7 cellular contexts compared by ENCODE assay signal in the genomic region with DNA sequence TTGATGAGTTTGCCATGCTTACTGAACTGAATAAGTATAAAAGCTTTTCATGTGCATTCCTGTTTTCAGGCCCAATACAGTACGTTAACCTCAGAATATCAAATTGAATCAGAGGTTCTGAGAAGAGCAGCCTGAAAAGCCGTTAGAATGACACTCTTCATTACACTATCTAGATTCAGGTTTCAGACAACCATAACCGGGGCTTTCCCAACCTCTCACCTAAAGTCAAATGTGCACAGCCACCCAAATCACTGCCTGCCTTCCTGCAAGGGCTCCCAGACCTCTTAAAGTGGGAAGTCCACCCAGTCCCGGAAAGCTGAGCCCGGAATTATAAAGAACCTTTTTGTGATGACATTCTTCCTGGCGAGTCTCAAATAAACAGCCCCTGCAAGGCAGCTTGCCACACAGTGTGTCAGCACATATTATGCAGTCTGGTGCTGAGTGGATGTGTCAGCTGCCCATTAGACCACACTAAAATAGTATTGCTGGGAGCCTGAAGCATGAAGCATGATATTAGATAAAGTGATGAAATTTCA.
DNase-seq lines count a peak whose midpoint lies in the region; ATAC-seq, FAIRE-seq and TF ChIP-seq lines count a peak whose summit lies in the region.

No MANE protein-coding gene starts in this region.

- H3F3A ChIP-seq in MM.1S (ENCODE audit: insufficient read depth, low read length) (peaks cover 12% of the 10 kb centered on the region; the same call in 1 of the 2 replicates), neural progenitor cell (ENCODE audit: low read depth) (no peaks in the 10 kb centered on the region), SK-N-SH (replicated peaks; ENCODE audit: insufficient read depth) (no peaks in the 10 kb centered on the region)

- H3K27me3 Mint-ChIP-seq in neural progenitor cell (ENCODE audit: insufficient read depth, low read depth): no peaks in the 10 kb centered on the region

- H3K79me2 ChIP-seq in MM.1S (ENCODE audit: low read length) (no peaks in the 10 kb centered on the region), neural progenitor cell (ENCODE audit: low read depth) (no peaks in the 10 kb centered on the region), SK-N-SH (ENCODE audit: insufficient read depth) (no peaks in the 10 kb centered on the region)

- no peaks in the 10 kb centered on the region for H3K36me3 ChIP-seq in MM.1S (replicated peaks; ENCODE audit: insufficient read depth, low read length)
- no peaks in the 10 kb centered on the region for H3K36me3 ChIP-seq in neural progenitor cell
- no peaks in the 10 kb centered on the region for H3K36me3 ChIP-seq in SK-N-SH (replicated peaks in 1 of 2; ENCODE audit: control insufficient read depth in 1 of 2, insufficient read depth in 2 of 2, low read length in 1 of 2)

- CTCF ChIA-PET in SK-N-SH (lab: Yijun Ruan, JAX): no interaction called here

- no peak overlapping the region for H3K4me3 Mint-ChIP-seq in neural progenitor cell

- no peak overlapping the region for H3K27ac Mint-ChIP-seq in neural progenitor cell

- ATAC-seq in HG02588 (IDR thresholded peaks at IDR 0.05; ENCODE audit: unreplicated experiment): peak; percentile 87

- no peak for TF ChIP-seq CTCF in MM.1S (IDR thresholded peaks at IDR 0.05; ENCODE audit: low read length)
- TF ChIP-seq CTCF in neural progenitor cell (IDR thresholded peaks at IDR 0.05): no peak
- no peak for TF ChIP-seq CTCF in SK-N-SH (IDR thresholded peaks at IDR 0.05)

- H3K9me3 ChIP-seq in MM.1S (replicated peaks; ENCODE audit: insufficient read depth, low read length) (no peaks in the 10 kb centered on the region), neural progenitor cell (ENCODE audit: low read depth) (no peaks in the 10 kb centered on the region), SK-N-SH (no peaks in the 10 kb centered on the region)

- H3K9me3 Mint-ChIP-seq in neural progenitor cell: peaks cover 4% of the 10 kb centered on the region

- peak; percentile 86 for FAIRE-seq in GM19239 (lab: Jason Lieb, UNC)

- H3K4me1 Mint-ChIP-seq in neural progenitor cell: peaks cover 7% of the 10 kb centered on the region

- no peaks in the 10 kb centered on the region for H3K9me2 ChIP-seq in MM.1S (replicated peaks; ENCODE audit: insufficient read depth, low read length)
- H3K9me2 ChIP-seq in SK-N-SH: no peaks in the 10 kb centered on the region

- no peak overlapping the region for H3K27ac ChIP-seq in MM.1S (ENCODE audit: low read length)
- H3K27ac ChIP-seq in neural progenitor cell: no peak overlapping the region
- no peak overlapping the region for H3K27ac ChIP-seq in SK-N-SH (ENCODE audit: low read depth in 2 of 2, low read length in 1 of 2)

- peaks cover 23% of the 10 kb centered on the region for H3K4me1 ChIP-seq in MM.1S (ENCODE audit: low read length)
- H3K4me1 ChIP-seq in neural progenitor cell: peaks cover 15% of the 10 kb centered on the region
- no peaks in the 10 kb centered on the region; a peak in 1 of 4 replicates for H3K4me1 ChIP-seq in SK-N-SH (ENCODE audit: control insufficient read depth in 1 of 2, insufficient read depth in 2 of 2, low read depth in 1 of 2, low read length in 1 of 2)

- H3K4me2 ChIP-seq in MM.1S (ENCODE audit: low read depth, low read length): peak overlapping the region; percentile 46; the same call in 1 of the 2 replicates
- no peak overlapping the region for H3K4me2 ChIP-seq in neural progenitor cell
- no peak overlapping the region for H3K4me2 ChIP-seq in SK-N-SH

- POLR2A ChIA-PET in SK-N-SH (lab: Yijun Ruan, JAX): no interaction called here

- DNase-seq in GM19239 (ENCODE audit: insufficient read length, low spot score): no peak
- peak; percentile 55 for DNase-seq in MM.1S
- peak; percentile 21 for DNase-seq in neural progenitor cell (ENCODE audit: low spot score)
- DNase-seq in SK-N-SH: no peak
- no peak for DNase-seq in NCI-H2227 (lab: John Stamatoyannopoulos, UW; ENCODE audit: unreplicated experiment)
- DNase-seq in SIG-M5 treated with dmso at 0.1 percent for 504 hours (lab: John Stamatoyannopoulos, UW; ENCODE audit: unreplicated experiment): no peak

- peaks cover 1% of the 10 kb centered on the region for H3K36me3 Mint-ChIP-seq in neural progenitor cell

- no peak overlapping the region for H3K4me3 ChIP-seq in MM.1S (ENCODE audit: low read length)
- H3K4me3 ChIP-seq in neural progenitor cell: no peak overlapping the region
- no peak overlapping the region for H3K4me3 ChIP-seq in SK-N-SH (ENCODE audit: low read depth in 2 of 2, low read length in 1 of 2)

- no peak for TF ChIP-seq EP300 in SK-N-SH (IDR thresholded peaks at IDR 0.05; ENCODE audit: borderline replicate concordance in 1 of 2, low read depth in 1 of 2, low read length in 1 of 2)

- H4K20me1 ChIP-seq in MM.1S (ENCODE audit: insufficient read depth, low read length) (no peaks in the 10 kb centered on the region), neural progenitor cell (ENCODE audit: low read depth) (no peaks in the 10 kb centered on the region), SK-N-SH (ENCODE audit: insufficient read depth) (no peaks in the 10 kb centered on the region)

- no peak for TF ChIP-seq RAD21 in SK-N-SH (IDR thresholded peaks at IDR 0.05; ENCODE audit: low read length)

- H3K27me3 ChIP-seq in MM.1S (replicated peaks; ENCODE audit: insufficient read depth, low read length): no peaks in the 10 kb centered on the region
- H3K27me3 ChIP-seq in neural progenitor cell: no peaks in the 10 kb centered on the region
- no peaks in the 10 kb centered on the region for H3K27me3 ChIP-seq in SK-N-SH (ENCODE audit: insufficient read depth)

- H2AFZ ChIP-seq in MM.1S (ENCODE audit: low read length): peak overlapping the region; percentile 44
- H2AFZ ChIP-seq in neural progenitor cell (replicated peaks): peak overlapping the region; percentile 60
- H2AFZ ChIP-seq in SK-N-SH (ENCODE audit: low read depth): no peak overlapping the region

- WGBS in SK-N-SH (ENCODE audit: low lambda C conversion rate): 72% methylated on average over 6 of the region's 6 CpGs

- H3K9ac ChIP-seq in MM.1S (ENCODE audit: low read length) (no peak overlapping the region), neural progenitor cell (no peak overlapping the region), SK-N-SH (no peak overlapping the region)

TF ChIP-seq in SK-N-SH, 30 proteins besides CTCF, POLR2A, EP300 and RAD21 (continues in another document):
- TF ChIP-seq, protein P1, sequence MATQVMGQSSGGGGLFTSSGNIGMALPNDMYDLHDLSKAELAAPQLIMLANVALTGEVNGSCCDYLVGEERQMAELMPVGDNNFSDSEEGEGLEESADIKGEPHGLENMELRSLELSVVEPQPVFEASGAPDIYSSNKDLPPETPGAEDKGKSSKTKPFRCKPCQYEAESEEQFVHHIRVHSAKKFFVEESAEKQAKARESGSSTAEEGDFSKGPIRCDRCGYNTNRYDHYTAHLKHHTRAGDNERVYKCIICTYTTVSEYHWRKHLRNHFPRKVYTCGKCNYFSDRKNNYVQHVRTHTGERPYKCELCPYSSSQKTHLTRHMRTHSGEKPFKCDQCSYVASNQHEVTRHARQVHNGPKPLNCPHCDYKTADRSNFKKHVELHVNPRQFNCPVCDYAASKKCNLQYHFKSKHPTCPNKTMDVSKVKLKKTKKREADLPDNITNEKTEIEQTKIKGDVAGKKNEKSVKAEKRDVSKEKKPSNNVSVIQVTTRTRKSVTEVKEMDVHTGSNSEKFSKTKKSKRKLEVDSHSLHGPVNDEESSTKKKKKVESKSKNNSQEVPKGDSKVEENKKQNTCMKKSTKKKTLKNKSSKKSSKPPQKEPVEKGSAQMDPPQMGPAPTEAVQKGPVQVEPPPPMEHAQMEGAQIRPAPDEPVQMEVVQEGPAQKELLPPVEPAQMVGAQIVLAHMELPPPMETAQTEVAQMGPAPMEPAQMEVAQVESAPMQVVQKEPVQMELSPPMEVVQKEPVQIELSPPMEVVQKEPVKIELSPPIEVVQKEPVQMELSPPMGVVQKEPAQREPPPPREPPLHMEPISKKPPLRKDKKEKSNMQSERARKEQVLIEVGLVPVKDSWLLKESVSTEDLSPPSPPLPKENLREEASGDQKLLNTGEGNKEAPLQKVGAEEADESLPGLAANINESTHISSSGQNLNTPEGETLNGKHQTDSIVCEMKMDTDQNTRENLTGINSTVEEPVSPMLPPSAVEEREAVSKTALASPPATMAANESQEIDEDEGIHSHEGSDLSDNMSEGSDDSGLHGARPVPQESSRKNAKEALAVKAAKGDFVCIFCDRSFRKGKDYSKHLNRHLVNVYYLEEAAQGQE (IDR thresholded peaks at IDR 0.05; ENCODE audit: low read depth, low read length): no peak
- TF ChIP-seq FOSL2 (IDR thresholded peaks at IDR 0.05; ENCODE audit: borderline replicate concordance, low read depth) (no peak), ELF1 (IDR thresholded peaks at IDR 0.05) (no peak), NFIC (IDR thresholded peaks at IDR 0.05; ENCODE audit: borderline replicate concordance) (no peak), NRF1 (IDR thresholded peaks at IDR 0.05; ENCODE audit: low read depth, low read length) (no peak), FOXJ3 (CRISPR knock-in tag; IDR thresholded peaks at IDR 0.05) (no peak), GABPA (IDR thresholded peaks at IDR 0.05; ENCODE audit: low read depth) (no peak), TAF1 (IDR thresholded peaks at IDR 0.05; ENCODE audit: borderline replicate concordance, low read depth, low read length) (no peak), JUND (IDR thresholded peaks at IDR 0.05) (no peak), CHD2 (IDR thresholded peaks at IDR 0.05; ENCODE audit: low read length, partially characterized antibody) (no peak), GATA2 (CRISPR knock-in tag; IDR thresholded peaks at IDR 0.05) (no peak)
- TF ChIP-seq, protein P2, sequence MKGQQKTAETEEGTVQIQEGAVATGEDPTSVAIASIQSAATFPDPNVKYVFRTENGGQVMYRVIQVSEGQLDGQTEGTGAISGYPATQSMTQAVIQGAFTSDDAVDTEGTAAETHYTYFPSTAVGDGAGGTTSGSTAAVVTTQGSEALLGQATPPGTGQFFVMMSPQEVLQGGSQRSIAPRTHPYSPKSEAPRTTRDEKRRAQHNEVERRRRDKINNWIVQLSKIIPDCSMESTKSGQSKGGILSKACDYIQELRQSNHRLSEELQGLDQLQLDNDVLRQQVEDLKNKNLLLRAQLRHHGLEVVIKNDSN (IDR thresholded peaks at IDR 0.05; ENCODE audit: borderline replicate concordance, low read depth): no peak
- TF ChIP-seq, protein P3, sequence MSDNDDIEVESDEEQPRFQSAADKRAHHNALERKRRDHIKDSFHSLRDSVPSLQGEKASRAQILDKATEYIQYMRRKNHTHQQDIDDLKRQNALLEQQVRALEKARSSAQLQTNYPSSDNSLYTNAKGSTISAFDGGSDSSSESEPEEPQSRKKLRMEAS (IDR thresholded peaks at IDR 0.05; ENCODE audit: low read depth): no peak

Comparison
In these comparisons a context has a peak if more than half of its experiments do, and no peak if none do; other contexts are left out.
1. DNase-seq: peak in MM.1S (single experiment) and neural progenitor cell (single experiment); none in GM19239 (single experiment), SK-N-SH (single experiment), NCI-H2227 (single experiment) and SIG-M5 treated with dmso at 0.1 percent for 504 hours (single experiment).